20 cellular contexts compared by ENCODE assay signal in the genomic region with DNA sequence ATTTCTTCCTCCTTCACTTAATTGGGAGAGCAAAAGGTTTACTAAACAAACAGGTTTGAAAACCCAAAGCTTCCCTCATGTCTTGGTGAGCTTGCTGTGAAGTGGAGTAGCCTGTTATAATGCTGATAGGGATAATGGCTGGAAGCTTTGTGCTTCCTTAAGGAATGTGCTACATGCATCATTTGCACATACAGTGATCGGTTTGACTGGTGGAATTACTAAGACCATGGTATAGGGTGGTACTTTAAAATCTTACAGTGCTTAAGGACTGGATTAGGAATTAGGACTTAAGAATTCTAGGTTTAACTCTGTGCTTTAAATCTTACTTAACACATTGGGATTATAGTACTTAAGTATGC.
DNase-seq lines count a peak whose midpoint lies in the region; ATAC-seq and TF ChIP-seq lines count a peak whose summit lies in the region.
"Had no signal": no experiment of that assay in that cellular context is flagged by ENCODE, and none has a peak within 500 bp of the region (broad histone marks: within the 10 kb centered on the region; RNA-seq: fewer than 3 reads in every experiment).

No MANE protein-coding gene starts in this region.

- no peaks in the 10 kb centered on the region for H3K36me3 Mint-ChIP-seq in natural killer cell

- DNase-seq in cardiac muscle cell (ENCODE audit: low read depth in 1 of 2, low spot score in 1 of 2) (peak in 1 of 2 donors; percentile 40), right cardiac atrium (no peak), NCI-H82 treated with DMSO at 0.1 percent for 48 hours (lab: John Stamatoyannopoulos, UW; ENCODE audit: unreplicated experiment) (peak; percentile 91), iPS DF 4.7 (ENCODE audit: extremely low read depth, low spot score) (peak; percentile 85), natural killer cell (no peak), Kasumi-1 (lab: John Stamatoyannopoulos, UW) (no peak), NCI-H1092 (lab: John Stamatoyannopoulos, UW) (no peak)
- DNase-seq: 8988T; activated effector memory CD4-positive, alpha-beta T cell treated with Interleukin-2 at 50 U/mL for 16 hours; amniotic stem cell; C1 segment of cervical spinal cord; central memory CD4-positive, alpha-beta T cell; DMS153; NCI-H1436; upper lobe of right lung had no signal

- H3K9me3 ChIP-seq in cardiac muscle cell (ENCODE audit: low read depth) (no peaks in the 10 kb centered on the region), right cardiac atrium (ENCODE audit: control insufficient read depth, low read length) (no peaks in the 10 kb centered on the region), skeletal muscle tissue (ENCODE audit: control insufficient read depth in 3 of 3, low read length in 3 of 3) (no peaks in the 10 kb centered on the region)
- H3K9me3 ChIP-seq: upper lobe of right lung had no signal

- H3K27ac Mint-ChIP-seq in natural killer cell = peak overlapping the region in 1 of 2 donors; percentile 9
- H3K27ac Mint-ChIP-seq: stimulated activated effector memory CD8-positive, alpha-beta T cell treated with anti-CD3 and anti-CD28 coated beads, Interleukin-12 subunit alpha, Interleukin-12 subunit beta, amount 100 ng/mL, for 72 hours; T-helper 1 cell treated with Interleukin-12 subunit alpha and Interleukin-12 subunit beta and Interleukin-4 antibody, amounts not matched to agents 30 μg/mL and 1 μg/mL, for 36 hours had no signal

- no peaks in the 10 kb centered on the region for H3K36me3 ChIP-seq in cardiac muscle cell
- no peaks in the 10 kb centered on the region for H3K36me3 ChIP-seq in skeletal muscle tissue (ENCODE audit: control insufficient read depth in 3 of 3, insufficient read depth in 3 of 3, low read length in 3 of 3)
- H3K36me3 ChIP-seq: upper lobe of right lung had no signal

- H3K4me1 ChIP-seq in cardiac muscle cell (ENCODE audit: low read depth) = peaks cover 57% of the 10 kb centered on the region
- peaks cover 14% of the 10 kb centered on the region for H3K4me1 ChIP-seq in right cardiac atrium (ENCODE audit: control insufficient read depth, insufficient read depth, low read length)
- H3K4me1 ChIP-seq in skeletal muscle tissue (ENCODE audit: control insufficient read depth in 3 of 3, insufficient read depth in 3 of 3, low read length in 3 of 3) = peaks cover 70 to 74% (median 74%) of the 10 kb centered on the region in 3 donors

- no peak overlapping the region for H3K4me3 ChIP-seq in cardiac muscle cell
- H3K4me3 ChIP-seq in right cardiac atrium (ENCODE audit: low read length) = no peak overlapping the region
- peak overlapping the region in 1 of 3 donors; percentile 34 for H3K4me3 ChIP-seq in skeletal muscle tissue (ENCODE audit: low read length in 3 of 3)
- H3K4me3 ChIP-seq: upper lobe of right lung had no signal

- WGBS in right cardiac atrium = 45% methylated on average over 1 of the region's 1 CpG

- H3K27ac ChIP-seq in cardiac muscle cell = peak overlapping the region; percentile 72
- no peak overlapping the region for H3K27ac ChIP-seq in right cardiac atrium (ENCODE audit: low read length)
- H3K27ac ChIP-seq in skeletal muscle tissue (ENCODE audit: low read depth, low read length) = peak overlapping the region; percentile 86
- H3K27ac ChIP-seq: parathyroid adenoma, upper lobe of right lung had no signal

- intact Hi-C loops in right cardiac atrium (cut with DNase I) (no loop called here), natural killer cell (cut with micrococcal nuclease) (loop anchor here (5.0 kb wide), 1 partner anchor 71 kb away; no protein-coding TSS in a partner anchor)

- no peak for ATAC-seq in right cardiac atrium
- ATAC-seq in natural killer cell = no peak
- ATAC-seq: HCT116; stimulated activated effector memory CD8-positive, alpha-beta T cell treated with anti-CD3 and anti-CD28 coated beads, Interleukin-12 subunit alpha, Interleukin-12 subunit beta, amount 100 ng/mL, for 72 hours; upper lobe of right lung had no signal

- H3K9ac ChIP-seq in skeletal muscle tissue (ENCODE audit: low read depth in 1 of 3, low read length in 3 of 3) = peak overlapping the region; percentile 47 to 64 (median 52)
- H3K9ac ChIP-seq: parathyroid adenoma had no signal

- peaks cover 91 to 95% of the 10 kb centered on the region in 2 donors for H3K4me1 Mint-ChIP-seq in natural killer cell

- H3K27me3 ChIP-seq in cardiac muscle cell (no peaks in the 10 kb centered on the region), right cardiac atrium (ENCODE audit: control insufficient read depth, insufficient read depth) (no peaks in the 10 kb centered on the region), skeletal muscle tissue (ENCODE audit: control insufficient read depth in 3 of 3, insufficient read depth in 3 of 3, low read length in 3 of 3) (no peaks in the 10 kb centered on the region)
- H3K27me3 ChIP-seq: upper lobe of right lung had no signal

- TF ChIP-seq CTCF in cardiac muscle cell (IDR thresholded peaks at IDR 0.05; ENCODE audit: low read depth, low read length) = no peak
- TF ChIP-seq CTCF in natural killer cell (IDR thresholded peaks at IDR 0.05) = no peak

- H3K4me3 Mint-ChIP-seq in natural killer cell = no peak overlapping the region
- H3K4me3 Mint-ChIP-seq: stimulated activated effector memory CD8-positive, alpha-beta T cell treated with anti-CD3 and anti-CD28 coated beads, Interleukin-12 subunit alpha, Interleukin-12 subunit beta, amount 100 ng/mL, for 72 hours; T-helper 1 cell treated with Interleukin-12 subunit alpha and Interleukin-12 subunit beta and Interleukin-4 antibody, amounts not matched to agents 30 μg/mL and 1 μg/mL, for 36 hours had no signal

- H3K27me3 Mint-ChIP-seq in natural killer cell (ENCODE audit: low read depth in 2 of 2) = no peaks in the 10 kb centered on the region

- H3K9me3 Mint-ChIP-seq in natural killer cell = no peaks in the 10 kb centered on the region
- H3K9me3 Mint-ChIP-seq: stimulated activated effector memory CD8-positive, alpha-beta T cell treated with anti-CD3 and anti-CD28 coated beads, Interleukin-12 subunit alpha, Interleukin-12 subunit beta, amount 100 ng/mL, for 72 hours; T-helper 1 cell treated with Interleukin-12 subunit alpha and Interleukin-12 subunit beta and Interleukin-4 antibody, amounts not matched to agents 30 μg/mL and 1 μg/mL, for 36 hours had no signal

Comparison
In these comparisons a context has a peak if more than half of its experiments do, and no peak if none do; other contexts are left out.
1. DNase-seq: peak in NCI-H82 treated with DMSO at 0.1 percent for 48 hours (single experiment) and iPS DF 4.7 (single experiment); none in right cardiac atrium (0 of 3), natural killer cell (single experiment), Kasumi-1 (0 of 2) and NCI-H1092 (single experiment).